ENCODE assay signal across 8 cellular contexts in the genomic region with DNA sequence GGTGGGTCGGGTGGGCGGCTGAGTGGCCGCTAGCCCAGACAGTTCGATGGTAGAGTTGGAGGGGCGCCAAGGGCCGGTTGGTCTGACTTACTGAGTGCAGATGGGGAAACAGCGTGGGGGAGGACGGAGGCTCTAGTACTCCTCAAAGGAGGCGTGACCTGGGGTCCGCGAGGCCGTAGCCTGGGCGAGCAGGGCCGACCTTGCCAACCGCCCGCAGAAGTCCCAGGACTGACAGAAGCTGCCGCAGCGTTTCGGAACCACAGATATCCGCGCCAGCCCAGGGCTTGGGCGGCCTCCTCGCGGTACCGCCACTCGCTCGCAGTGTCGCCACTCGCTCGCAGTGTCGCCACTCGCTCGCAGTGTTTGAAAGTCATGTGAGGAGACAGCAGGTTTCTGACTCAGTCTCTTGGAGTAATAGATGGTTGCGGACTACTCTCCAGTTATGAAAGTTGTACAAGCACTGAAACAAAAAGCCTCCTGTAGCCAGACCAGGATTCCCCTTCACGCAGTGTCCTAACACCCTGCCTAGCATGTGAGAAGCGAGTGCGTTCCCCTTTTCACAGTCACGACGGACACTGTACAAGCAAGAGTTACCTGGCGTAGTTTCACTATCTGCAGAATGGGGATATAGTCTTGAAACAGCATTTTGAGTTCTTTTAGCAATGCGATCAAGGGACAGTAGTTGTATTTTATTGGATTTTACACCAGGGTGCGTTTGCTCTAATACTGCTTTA. TPM values are rescaled to one million over a fixed set of nuclear protein-coding genes. Genes with fewer than 3 reads are reported as not detected.
A peak's percentile ranks its signal among the peaks of the same experiment; 100 is the strongest.
DNase-seq lines count a peak whose midpoint lies in the region; ATAC-seq and TF ChIP-seq lines count a peak whose summit lies in the region.

No MANE protein-coding gene starts in this region.

- no peaks in the 10 kb centered on the region for H3K9me3 ChIP-seq in colonic mucosa
- no peaks in the 10 kb centered on the region for H3K9me3 ChIP-seq in left lung

- H3K4me1 ChIP-seq in colonic mucosa (no peaks in the 10 kb centered on the region), left lung (peaks cover 0 to 20% of the 10 kb centered on the region in 2 donors)

- DNase-seq in NCI-H1436 (lab: John Stamatoyannopoulos, UW) (peak; percentile 9), NCI-H1436 treated with DMSO at 0.1 percent for 48 hours (lab: John Stamatoyannopoulos, UW) (no peak), NCI-H2107 treated with DMSO at 0.1 percent for 48 hours (lab: John Stamatoyannopoulos, UW; ENCODE audit: unreplicated experiment) (peak; percentile 33), colonic mucosa (peak; percentile 73), left lung (peak; percentile 75 to 87)
- DNase-seq in activated CD4-positive, alpha-beta T cell treated with anti-CD3 and anti-CD28 coated beads for 24 hours (ENCODE audit: low read depth in 2 of 2), result peak; percentile 19 to 23
- DNase-seq in stimulated activated CD4-positive, alpha-beta T cell treated with anti-CD3 and anti-CD28 coated beads, Interleukin-4, amount 100 ng/mL, for 1 hour, result peak; percentile 42

- H3K27ac ChIP-seq in colonic mucosa (peak overlapping the region; percentile 29), left lung (peak overlapping the region in 1 of 2 donors; percentile 48)

- H3K27me3 ChIP-seq in colonic mucosa (peaks cover 3% of the 10 kb centered on the region), left lung (peaks cover 20 to 41% of the 10 kb centered on the region in 2 donors)

- peak; percentile 65 for ATAC-seq in HG02870 (IDR thresholded peaks at IDR 0.05; ENCODE audit: unreplicated experiment)
- peak; percentile 85 for ATAC-seq in left lung

- no peaks in the 10 kb centered on the region for H3K36me3 ChIP-seq in colonic mucosa
- no peaks in the 10 kb centered on the region for H3K36me3 ChIP-seq in left lung

- H3K4me3 ChIP-seq in colonic mucosa (peak overlapping the region; percentile 69), left lung (peak overlapping the region; percentile 68 to 91)

- TF ChIP-seq CTCF in colonic mucosa (IDR thresholded peaks at IDR 0.05) (no peak), left lung (IDR thresholded peaks at IDR 0.05) (no peak)

- intact Hi-C loops in colonic mucosa (cut with DNase I) (no loop called here), left lung (cut with DNase I) (no loop called here)

- H3K9ac ChIP-seq in colonic mucosa (ENCODE audit: low read depth in 2 of 2, low read length in 2 of 2), result peak overlapping the region; percentile 65 to 70

RNA-seq across cellular contexts. Expression of gene TMEM38B, which starts 0.7 kb away (rescaled TPM):
- 10 to 100 TPM; 28.5 to 38.2 TPM for total RNA-seq in colonic mucosa
- 10 to 100 TPM; 11.6 to 19.1 TPM for total RNA-seq in left lung

RNA-seq across cellular contexts. Expression of gene TAL2, which starts 32.8 kb away (rescaled TPM):
- total RNA-seq in colonic mucosa, result not detected
- total RNA-seq in left lung, result under 1 TPM in 1 of 2 donors, not detected in 1; 0.41 TPM
